Comparison of ENCODE assay signal across 20 cellular contexts in the genomic region with DNA sequence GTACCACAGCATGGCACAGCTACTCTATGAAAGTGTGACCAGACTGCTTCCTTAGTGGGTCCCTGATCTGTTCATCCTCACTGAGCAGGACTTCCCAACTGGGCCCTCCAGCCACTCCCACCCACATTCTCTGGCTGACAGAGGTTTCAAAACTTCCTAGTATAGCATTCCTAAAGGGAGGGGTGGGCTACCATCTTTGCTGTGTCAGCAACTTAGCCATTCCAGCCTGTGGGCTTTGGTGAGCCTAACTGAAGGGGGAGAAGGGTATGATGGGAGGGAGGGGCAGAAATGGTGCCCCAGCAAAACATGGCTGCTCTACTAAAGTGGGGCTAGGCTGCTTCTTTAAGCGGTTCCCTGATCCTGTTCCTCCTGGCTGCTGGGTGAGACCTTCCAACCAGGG.
A peak's percentile ranks its signal among the peaks of the same experiment; 100 is the strongest.
DNase-seq lines count a peak whose midpoint lies in the region; ATAC-seq, FAIRE-seq and TF ChIP-seq lines count a peak whose summit lies in the region.
"Had no signal": no experiment of that assay in that cellular context is flagged by ENCODE, and none has a peak within 500 bp of the region (broad histone marks: within the 10 kb centered on the region; RNA-seq: fewer than 3 reads in every experiment).

No MANE protein-coding gene starts in this region.

- H3K18ac ChIP-seq in IMR-90 (ENCODE audit: low read depth, low read length) = no peak overlapping the region

- H3K4me1 ChIP-seq in A549 (no peaks in the 10 kb centered on the region), IMR-90 (ENCODE audit: control insufficient read depth, insufficient read depth, low read length) (no peaks in the 10 kb centered on the region), kidney (ENCODE audit: control insufficient read depth in 1 of 2, insufficient read depth in 1 of 2, low read depth in 1 of 2, low read length in 2 of 2) (no peaks in the 10 kb centered on the region), heart right ventricle (no peaks in the 10 kb centered on the region)
- H3K4me1 ChIP-seq: Caco-2 had no signal

- DNase-seq in A549 (ENCODE audit: low read depth in 1 of 2, low spot score in 1 of 2) (no peak), IMR-90 (no peak), kidney (peak; percentile 32), heart right ventricle (no peak)
- DNase-seq in activated naive CD4-positive, alpha-beta T cell treated with Interleukin-2 at 50 U/mL for 16 hours = no peak
- DNase-seq: 8988T; AML-193; Caco-2; Calu3; CD4-positive, alpha-beta T cell; CD8-positive, alpha-beta T cell; DMS79 treated with DMSO at 0.1 percent for 48 hours; GF-D8 had no signal

- no peak for FAIRE-seq in A549 (lab: Jason Lieb, UNC)
- FAIRE-seq in kidney (lab: Jason Lieb, UNC) = no peak
- FAIRE-seq: A204.1, D721Med, G401.6, GM12891 had no signal

- H3K9ac ChIP-seq in IMR-90 (ENCODE audit: low read depth, low read length) = no peak overlapping the region
- no peak overlapping the region for H3K9ac ChIP-seq in kidney (ENCODE audit: low read length in 2 of 2)
- H3K9ac ChIP-seq: BLaER1 treated with 17β-estradiol and CSF1 and Interleukin-3, amounts not matched to agents 10 nM and 100 nM had no signal

- WGBS in A549 (ENCODE audit: missing lambda C conversion rate) = 38% methylated on average over 1 of the region's 1 CpG
- no CpG with 5 or more reads among the region's 1 CpG for WGBS in IMR-90 (ENCODE audit: extremely low coverage in 2 of 2, insufficient read length in 1 of 2), 2 experiments
- 90 to 96% methylated on average over 1 of the region's 1 CpG for WGBS in heart right ventricle, 2 donors

- intact Hi-C loops in IMR-90 (cut with micrococcal nuclease) = no loop called here
- intact Hi-C loops in kidney (cut with DNase I) = no loop called here
- intact Hi-C loops in heart right ventricle (cut with DNase I) = no loop called here

- H2AK5ac ChIP-seq in IMR-90 (ENCODE audit: low read depth, low read length) = no peak overlapping the region

- no peak for TF ChIP-seq EP300 in A549 (IDR thresholded peaks at IDR 0.05)

- TF ChIP-seq CTCF in A549 (IDR thresholded peaks at IDR 0.05) (no peak), IMR-90 (conservative IDR thresholded peaks at IDR 0.05; ENCODE audit: low read depth, low read length) (no peak), kidney (IDR thresholded peaks at IDR 0.05; ENCODE audit: borderline replicate concordance, extremely low read depth, insufficient read depth) (no peak), heart right ventricle (IDR thresholded peaks at IDR 0.05) (no peak)

- H3K27me3 ChIP-seq in IMR-90 (ENCODE audit: control insufficient read depth, insufficient read depth, low read length) (no peaks in the 10 kb centered on the region), heart right ventricle (no peaks in the 10 kb centered on the region)
- H3K27me3 ChIP-seq: BLaER1 treated with 17β-estradiol and CSF1 and Interleukin-3, amounts not matched to agents 10 nM and 100 nM had no signal

- H4K91ac ChIP-seq in IMR-90 (ENCODE audit: insufficient read depth, low read depth, low read length) = no peak overlapping the region

- no peak for ATAC-seq in A549
- no peak for ATAC-seq in IMR-90 (ENCODE audit: low read depth)
- ATAC-seq in GM18868 (IDR thresholded peaks at IDR 0.05; ENCODE audit: unreplicated experiment) = no peak
- ATAC-seq in heart right ventricle = no peak
- ATAC-seq: CD8-positive, alpha-beta T cell had no signal

- no peak overlapping the region for H3K4ac ChIP-seq in IMR-90 (ENCODE audit: low read depth, low read length)

- H4K5ac ChIP-seq in IMR-90 (ENCODE audit: low read depth, low read length) = no peak overlapping the region

- no peak overlapping the region for H2BK5ac ChIP-seq in IMR-90 (ENCODE audit: low read depth, low read length, poor library complexity, severe bottlenecking)

- H3K14ac ChIP-seq in IMR-90 (replicated peaks; ENCODE audit: low read depth, low read length) = no peak overlapping the region

- in situ Hi-C loops in IMR-90 (cut with MboI; ENCODE audit: low sequenced_read_pairs) = no loop called here

- H3K4me2 ChIP-seq in A549 (no peak overlapping the region), IMR-90 (ENCODE audit: low read depth, low read length) (no peak overlapping the region)
- H3K4me2 ChIP-seq: BLaER1 treated with 17β-estradiol and CSF1 and Interleukin-3, amounts not matched to agents 10 nM and 100 nM had no signal

- no peak overlapping the region for H3K23ac ChIP-seq in IMR-90 (ENCODE audit: low read depth, low read length)

- no peaks in the 10 kb centered on the region for H3K36me3 ChIP-seq in IMR-90 (ENCODE audit: control insufficient read depth, insufficient read depth, low read length)
- H3K36me3 ChIP-seq in kidney (ENCODE audit: control insufficient read depth in 1 of 2, insufficient read depth in 2 of 2, low read length in 2 of 2) = no peaks in the 10 kb centered on the region
- H3K36me3 ChIP-seq in heart right ventricle = no peaks in the 10 kb centered on the region
- H3K36me3 ChIP-seq: BLaER1 treated with 17β-estradiol and CSF1 and Interleukin-3, amounts not matched to agents 10 nM and 100 nM had no signal

- dilution Hi-C loops in IMR-90 (cut with HindIII; ENCODE audit: low sequenced_read_pairs, unreplicated experiment) = no loop called here

- H3K27ac ChIP-seq in A549 (no peak overlapping the region), IMR-90 (ENCODE audit: insufficient read depth, low read length) (no peak overlapping the region), kidney (ENCODE audit: low read depth in 2 of 2, low read length in 2 of 2) (no peak overlapping the region), heart right ventricle (no peak overlapping the region)
- H3K27ac ChIP-seq: BLaER1 treated with 17β-estradiol and CSF1 and Interleukin-3, amounts not matched to agents 10 nM and 100 nM; C4-2B had no signal

- H3K9me3 ChIP-seq in A549 (no peaks in the 10 kb centered on the region; the same call in 2 of the 3 replicates), IMR-90 (ENCODE audit: control insufficient read depth, insufficient read depth, low read length) (no peaks in the 10 kb centered on the region), kidney (ENCODE audit: control insufficient read depth in 1 of 2, low read length in 2 of 2) (no peaks in the 10 kb centered on the region), heart right ventricle (peaks cover 0 to 25% (median 7%) of the 10 kb centered on the region in 11 donors)
- H3K9me3 ChIP-seq: Caco-2 had no signal

- H3K56ac ChIP-seq in IMR-90 (ENCODE audit: extremely low read depth, insufficient read depth, low read length) = no peak overlapping the region

- TF ChIP-seq RAD21 in A549 (conservative IDR thresholded peaks at IDR 0.05 in 1 of 2, IDR thresholded peaks at IDR 0.05 in 1 of 2) = no peak
- no peak for TF ChIP-seq RAD21 in IMR-90 (IDR thresholded peaks at IDR 0.05; ENCODE audit: low read length)

- H3K9me1 ChIP-seq in IMR-90 (ENCODE audit: insufficient read depth, low read length) = no peaks in the 10 kb centered on the region

- H4K8ac ChIP-seq in IMR-90 (ENCODE audit: low read depth in 2 of 2, low read length in 2 of 2) = no peak overlapping the region

- TF ChIP-seq POLR2A in A549 (IDR thresholded peaks at IDR 0.05; ENCODE audit: low read length) (no peak), IMR-90 (IDR thresholded peaks at IDR 0.05; ENCODE audit: low read depth, low read length) (no peak)

- no peaks in the 10 kb centered on the region for H3K79me1 ChIP-seq in IMR-90 (ENCODE audit: low read depth in 1 of 2, low read length in 2 of 2)

- POLR2A ChIA-PET in A549 (lab: Yijun Ruan, JAX) (no interaction called here), IMR-90 (lab: Charles Lee; ENCODE audit: unreplicated experiment) (no interaction called here)

- no peak overlapping the region for H2BK15ac ChIP-seq in IMR-90 (ENCODE audit: low read depth, low read length)

- CTCF ChIA-PET in A549 (lab: Yijun Ruan, JAX) = no interaction called here
- CTCF ChIA-PET in IMR-90 (lab: Yijun Ruan, JAX) = no interaction called here

- no TSS peak for BruUV-seq in IMR-90 (replicated peaks; lab: Mats Ljungman, UMichigan)

- no peak overlapping the region for H2BK120ac ChIP-seq in IMR-90 (ENCODE audit: low read depth, low read length)

- H2AK9ac ChIP-seq in IMR-90 (replicated peaks; ENCODE audit: low read depth, low read length, poor library complexity) = no peak overlapping the region

- H4K20me1 ChIP-seq in IMR-90 (ENCODE audit: insufficient read depth, low read length) = no peaks in the 10 kb centered on the region
- H4K20me1 ChIP-seq: BLaER1 treated with 17β-estradiol and CSF1 and Interleukin-3, amounts not matched to agents 10 nM and 100 nM had no signal

- no peak overlapping the region for H2AFZ ChIP-seq in IMR-90 (replicated peaks; ENCODE audit: low read length, poor library complexity)

- H3K4me3 ChIP-seq in A549 (no peak overlapping the region), IMR-90 (ENCODE audit: insufficient read depth, low read depth, low read length) (no peak overlapping the region), kidney (ENCODE audit: low read length in 2 of 2) (no peak overlapping the region), heart right ventricle (no peak overlapping the region)
- H3K4me3 ChIP-seq: BLaER1 treated with 17β-estradiol and CSF1 and Interleukin-3, amounts not matched to agents 10 nM and 100 nM had no signal

- H2BK20ac ChIP-seq in IMR-90 (ENCODE audit: low read depth, low read length) = no peak overlapping the region

TF ChIP-seq in A549, 52 proteins besides CTCF, POLR2A, EP300 and RAD21:
- no peak for TF ChIP-seq ZC3H11A (IDR thresholded peaks at IDR 0.05)
- TF ChIP-seq MAFK (IDR thresholded peaks at IDR 0.05; ENCODE audit: partially characterized antibody) = peak; percentile 64

TF ChIP-seq in IMR-90, 13 proteins besides CTCF, POLR2A, EP300 and RAD21:
- TF ChIP-seq MAFK (IDR thresholded peaks at IDR 0.05; ENCODE audit: low read depth, low read length) (peak; percentile 84), CHD1 (IDR thresholded peaks at IDR 0.05; ENCODE audit: low read depth, low read length) (no peak), MAZ (IDR thresholded peaks at IDR 0.05; ENCODE audit: borderline replicate concordance, low read depth, low read length) (no peak)
